Comparison of ENCODE assay signal across 16 cellular contexts in the genomic region with DNA sequence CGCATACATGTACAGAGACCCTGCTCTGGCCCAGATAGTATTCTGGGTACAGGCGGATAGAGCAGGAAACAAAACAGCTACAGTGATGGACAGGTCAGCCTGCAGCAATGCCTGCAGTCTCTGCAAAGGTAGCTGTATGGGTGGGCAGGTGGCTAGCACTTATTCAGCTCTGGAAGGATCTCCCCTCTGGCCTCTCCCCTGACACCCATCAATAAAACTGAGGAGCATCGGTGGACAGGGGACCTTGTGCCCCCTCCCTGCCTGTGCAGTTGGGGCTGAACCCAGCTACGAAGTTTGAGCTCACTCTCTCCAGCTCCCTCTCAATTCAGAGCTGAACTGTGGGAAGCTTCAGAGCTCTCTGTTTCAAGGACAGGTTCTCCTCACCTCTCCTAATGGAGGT. TPM values are rescaled to one million over a fixed set of nuclear protein-coding genes. Genes with fewer than 3 reads are reported as not detected.
A peak's percentile ranks its signal among the peaks of the same experiment; 100 is the strongest.
DNase-seq lines count a peak whose midpoint lies in the region; ATAC-seq, FAIRE-seq and TF ChIP-seq lines count a peak whose summit lies in the region.
"Had no signal": no experiment of that assay in that cellular context is flagged by ENCODE, and none has a peak within 500 bp of the region (broad histone marks: within the 10 kb centered on the region; RNA-seq: fewer than 3 reads in every experiment).

No MANE protein-coding gene starts in this region.

- H3K27me3 ChIP-seq in CD8-positive, alpha-beta memory T cell (ENCODE audit: insufficient read depth, low read length, poor library complexity, severe bottlenecking): no peaks in the 10 kb centered on the region
- H3K27me3 ChIP-seq in Karpas-422 (ENCODE audit: low read length) (no peaks in the 10 kb centered on the region), neuronal stem cell (ENCODE audit: control insufficient read depth in 3 of 3, insufficient read depth in 3 of 3, low read depth in 1 of 3, low read length in 3 of 3) (peaks cover 0 to 2% (median 0%) of the 10 kb centered on the region in 3 experiments)

- H3K4me3 ChIP-seq in CD8-positive, alpha-beta memory T cell (ENCODE audit: low read length): peak overlapping the region; percentile 62
- H3K4me3 ChIP-seq in Karpas-422 (ENCODE audit: low read length): peak overlapping the region; percentile 73
- H3K4me3 ChIP-seq in neuronal stem cell (ENCODE audit: low read length in 2 of 2): no peak overlapping the region

- WGBS in neuronal stem cell (ENCODE audit: extremely low coverage in 2 of 2, insufficient read length in 2 of 2, insufficient replicate concordance in 1 of 2), 2 donors: no CpG with 5 or more reads among the region's 4 CpGs

- no peaks in the 10 kb centered on the region for H4K20me1 ChIP-seq in Karpas-422 (ENCODE audit: insufficient read depth, low read depth, low read length)

- POLR2A ChIA-PET in CD8-positive, alpha-beta memory T cell (lab: Charles Lee): interaction anchor here (1.9 kb wide), 1 partner anchor 21 kb away, joined by 4 read pairs; no protein-coding TSS in a partner anchor

- FAIRE-seq in H54 (lab: Jason Lieb, UNC): no peak
- FAIRE-seq in frontal cortex (lab: Jason Lieb, UNC): no peak

- no peak overlapping the region for H4K8ac ChIP-seq in neuronal stem cell (ENCODE audit: low read depth, low read length)

- no peaks in the 10 kb centered on the region for H3K36me3 ChIP-seq in CD8-positive, alpha-beta memory T cell (ENCODE audit: insufficient read depth, low read length)
- H3K36me3 ChIP-seq in Karpas-422 (ENCODE audit: insufficient read depth, low read length) (no peaks in the 10 kb centered on the region), neuronal stem cell (replicated peaks in 1 of 2; ENCODE audit: control insufficient read depth in 2 of 2, insufficient read depth in 2 of 2, low read length in 2 of 2) (no peaks in the 10 kb centered on the region)

- TF ChIP-seq POLR2A in H54 (IDR thresholded peaks at IDR 0.05; ENCODE audit: low read depth, low read length): no peak

- H3K4me2 ChIP-seq in Karpas-422 (ENCODE audit: low read depth, low read length, poor library complexity, severe bottlenecking) (peak overlapping the region; percentile 95), neuronal stem cell (ENCODE audit: insufficient read depth, low read length, poor library complexity, severe bottlenecking) (no peak overlapping the region)

- H3K27me3 Mint-ChIP-seq in CD8-positive, alpha-beta memory T cell: peaks cover 0 to 5% of the 10 kb centered on the region in 2 donors
- H3K27me3 Mint-ChIP-seq in central memory CD8-positive, alpha-beta T cell: no peaks in the 10 kb centered on the region

- CTCF ChIA-PET in CD8-positive, alpha-beta memory T cell (lab: Charles Lee): no interaction called here

- H2BK120ac ChIP-seq in neuronal stem cell (ENCODE audit: low read depth, low read length): no peak overlapping the region

- H2BK5ac ChIP-seq in neuronal stem cell (ENCODE audit: low read length): no peak overlapping the region

- H3K4ac ChIP-seq in neuronal stem cell (ENCODE audit: low read length): no peak overlapping the region

- H3K9me3 ChIP-seq in CD8-positive, alpha-beta memory T cell (ENCODE audit: low read length): no peaks in the 10 kb centered on the region
- no peaks in the 10 kb centered on the region for H3K9me3 ChIP-seq in Karpas-422 (ENCODE audit: low read length)
- no peaks in the 10 kb centered on the region for H3K9me3 ChIP-seq in neuronal stem cell (replicated peaks in 1 of 2; ENCODE audit: control insufficient read depth in 2 of 2, insufficient read depth in 1 of 2, low read depth in 1 of 2, low read length in 2 of 2)

- no peak overlapping the region for H3K23ac ChIP-seq in neuronal stem cell (ENCODE audit: low read depth, low read length, poor library complexity)

- no peak overlapping the region for H2BK15ac ChIP-seq in neuronal stem cell (ENCODE audit: low read length)

- H3K4me1 Mint-ChIP-seq in CD8-positive, alpha-beta memory T cell: peaks cover 60 to 79% (median 72%) of the 10 kb centered on the region in 3 donors
- H3K4me1 Mint-ChIP-seq in central memory CD8-positive, alpha-beta T cell: peaks cover 65% of the 10 kb centered on the region

- H3K79me1 ChIP-seq in neuronal stem cell (ENCODE audit: low read depth, low read length): no peaks in the 10 kb centered on the region

- peak overlapping the region; percentile 72 to 99 (median 96) for H3K27ac Mint-ChIP-seq in CD8-positive, alpha-beta memory T cell
- peak overlapping the region; percentile 82 for H3K27ac Mint-ChIP-seq in central memory CD8-positive, alpha-beta T cell (ENCODE audit: low read depth)
- H3K27ac Mint-ChIP-seq: endodermal cell had no signal

- H4K91ac ChIP-seq in neuronal stem cell (ENCODE audit: low read depth, low read length, poor library complexity): no peak overlapping the region

- H3K36me3 Mint-ChIP-seq in CD8-positive, alpha-beta memory T cell: peaks cover 0 to 14% (median 4%) of the 10 kb centered on the region in 3 donors
- H3K36me3 Mint-ChIP-seq in central memory CD8-positive, alpha-beta T cell (ENCODE audit: insufficient read depth): no peaks in the 10 kb centered on the region

- H2AFZ ChIP-seq in Karpas-422 (ENCODE audit: low read length) (no peak overlapping the region), neuronal stem cell (ENCODE audit: low read length) (peak overlapping the region; percentile 8)

- H3K27ac ChIP-seq in CD8-positive, alpha-beta memory T cell (ENCODE audit: low read depth, low read length): peak overlapping the region; percentile 12
- H3K27ac ChIP-seq in Karpas-422 (ENCODE audit: low read length) (peak overlapping the region; percentile 92), neuronal stem cell (replicated peaks; ENCODE audit: low read length) (no peak overlapping the region)

- peaks cover 59% of the 10 kb centered on the region for H3K4me1 ChIP-seq in CD8-positive, alpha-beta memory T cell (ENCODE audit: insufficient read depth, low read length)
- H3K4me1 ChIP-seq in Karpas-422 (ENCODE audit: low read length): peaks cover 66% of the 10 kb centered on the region
- peaks cover 3 to 12% of the 10 kb centered on the region in 2 donors for H3K4me1 ChIP-seq in neuronal stem cell (ENCODE audit: control insufficient read depth in 2 of 2, insufficient read depth in 1 of 2, low read depth in 1 of 2, low read length in 2 of 2)

- no peak overlapping the region for H3K14ac ChIP-seq in neuronal stem cell (ENCODE audit: low read length)

- no peaks in the 10 kb centered on the region for H3K9me2 ChIP-seq in Karpas-422 (replicated peaks; ENCODE audit: insufficient read depth, low read length)

- no peak overlapping the region for H3K18ac ChIP-seq in neuronal stem cell (ENCODE audit: low read length)

- H2AK5ac ChIP-seq in neuronal stem cell (ENCODE audit: low read depth, low read length): no peak overlapping the region

- ATAC-seq in central memory CD8-positive, alpha-beta T cell (replicated peaks; ENCODE audit: extremely low read depth, poor library complexity, severe bottlenecking): no peak

- peak overlapping the region; percentile 76 for H3K9ac ChIP-seq in Karpas-422 (ENCODE audit: low read length)
- no peak overlapping the region for H3K9ac ChIP-seq in neuronal stem cell (ENCODE audit: low read depth, low read length, poor library complexity)

- DNase-seq in CD8-positive, alpha-beta memory T cell: no peak
- DNase-seq in Karpas-422: peak; percentile 57
- DNase-seq in central memory CD8-positive, alpha-beta T cell (ENCODE audit: low spot score in 2 of 2): no peak
- no peak for DNase-seq in neuronal stem cell (ENCODE audit: low spot score)
- DNase-seq in H54 (ENCODE audit: insufficient read length, low spot score): no peak
- DNase-seq in cerebellum (ENCODE audit: low spot score): no peak
- DNase-seq in NCI-H510A treated with DMSO at 0.1 percent for 48 hours (lab: John Stamatoyannopoulos, UW): no peak
- DNase-seq in frontal cortex (ENCODE audit: low spot score in 2 of 2): no peak
- DNase-seq: activated CD4-positive, alpha-beta T cell treated with anti-CD3 and anti-CD28 coated beads, Interleukin-2, amount 50 U/mL, for 1 hour; anterior cingulate cortex; DMS153; endodermal cell; NCI-H187 treated with DMSO at 0.1 percent for 48 hours; NCI-H82; stimulated activated naive CD4-positive, alpha-beta T cell had no signal

- H2BK12ac ChIP-seq in neuronal stem cell (ENCODE audit: low read length): no peak overlapping the region

- peak overlapping the region; percentile 91 to 100 (median 97) for H3K4me3 Mint-ChIP-seq in CD8-positive, alpha-beta memory T cell
- H3K4me3 Mint-ChIP-seq in central memory CD8-positive, alpha-beta T cell: peak overlapping the region; percentile 87
- H3K4me3 Mint-ChIP-seq: endodermal cell had no signal

- H3K9me3 Mint-ChIP-seq in CD8-positive, alpha-beta memory T cell: no peaks in the 10 kb centered on the region
- H3K9me3 Mint-ChIP-seq in central memory CD8-positive, alpha-beta T cell: no peaks in the 10 kb centered on the region
- H3K9me3 Mint-ChIP-seq: endodermal cell had no signal

- H3K79me2 ChIP-seq in Karpas-422 (ENCODE audit: low read length): peaks cover 60% of the 10 kb centered on the region

RNA-seq across cellular contexts. Expression of a gene that starts 1.6 kb away (rescaled TPM):
- 10 to 100 TPM; 19.1 to 21.7 TPM for total RNA-seq in CD8-positive, alpha-beta memory T cell
- polyA plus RNA-seq in CD8-positive, alpha-beta memory T cell: 335 TPM
- 314 and 512 TPM in 2 replicates for total RNA-seq in Karpas-422 (2014; rRNA removed; shearing (Covaris generic); ENCODE audit: low replicate concordance)
- 0.10 TPM for polyA plus RNA-seq in neuronal stem cell (2013, experiment 1 of 2)
- polyA plus RNA-seq in neuronal stem cell (2013, experiment 2 of 2): not detected
- total RNA-seq in cerebellum (2.8 TPM), frontal cortex (2.0 TPM)
- total RNA-seq: endodermal cell, lung microvascular endothelial cell had no signal

Comparison
In these comparisons a context has a peak if more than half of its experiments do, and no peak if none do; other contexts are left out.
1. H3K4me3 ChIP-seq: peak in CD8-positive, alpha-beta memory T cell (single experiment) and Karpas-422 (single experiment); none in neuronal stem cell (0 of 2).
2. RNA of a gene that starts 1.6 kb away (total RNA-seq): 314 to 512 TPM in Karpas-422; 19.1 to 21.7 TPM in CD8-positive, alpha-beta memory T cell, 2.8 TPM in cerebellum (single experiment) and 2.0 TPM in frontal cortex (single experiment); every median in the first group is over 10 times any median in the second.